8 cellular contexts compared by ENCODE assay signal in the genomic region with DNA sequence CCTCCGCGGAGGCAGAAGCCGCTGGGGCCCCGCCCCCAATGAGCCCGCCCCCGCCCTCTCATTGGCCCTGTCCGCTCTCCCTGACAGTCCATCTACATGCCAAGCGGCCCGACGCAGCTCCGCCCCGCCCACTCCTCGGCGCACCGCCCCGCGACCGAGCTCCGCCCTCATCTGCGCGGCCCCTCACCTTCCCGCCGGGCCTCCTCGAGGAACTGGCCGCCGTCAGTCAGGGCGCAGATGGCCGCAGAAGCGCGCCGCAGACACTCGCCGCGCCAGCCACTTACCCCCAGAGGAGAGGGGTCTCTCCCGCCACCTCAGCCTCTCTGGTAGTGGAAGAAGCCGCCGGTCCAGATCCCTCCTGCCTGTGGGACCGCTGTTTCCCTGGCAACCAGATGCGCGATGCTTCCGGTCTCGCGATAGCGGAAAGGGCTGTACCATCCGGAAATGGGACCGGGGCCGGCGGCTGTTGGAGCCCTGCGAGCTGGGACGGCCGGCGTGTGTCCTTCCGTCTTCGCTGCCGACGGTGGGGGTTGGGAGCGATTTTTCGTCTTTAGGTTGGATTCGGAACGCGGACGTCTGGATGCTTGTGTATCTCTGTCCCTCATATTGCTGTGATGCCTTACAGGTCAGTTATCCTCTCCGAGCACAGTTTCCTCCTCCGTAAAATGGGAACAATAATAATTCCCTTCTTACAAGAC. TPM values are rescaled to one million over a fixed set of nuclear protein-coding genes. Genes with fewer than 3 reads are reported as not detected.
DNase-seq lines count a peak whose midpoint lies in the region; ATAC-seq and TF ChIP-seq lines count a peak whose summit lies in the region.

Gene FSIP1, minus strand, starts transcription at position 401 of the 698 bp plus-strand sequence. CDS start 6,317 bp downstream, outside the sequence.

- H3K27ac Mint-ChIP-seq in chondrocyte (ENCODE audit: unreplicated experiment) = peak within 1 kb of the TSS; percentile 95

- no peak for TF ChIP-seq CTCF in chondrocyte (IDR thresholded peaks at IDR 0.05)

- no peaks in the 10 kb centered on the region for H3K9me3 Mint-ChIP-seq in chondrocyte (ENCODE audit: low read depth)

- ATAC-seq in HG03378 (IDR thresholded peaks at IDR 0.05; ENCODE audit: unreplicated experiment) = peak; percentile 93

- peaks cover 40% of the 10 kb centered on the region for H3K4me1 Mint-ChIP-seq in chondrocyte (ENCODE audit: low read depth)

- peak; percentile 92 for TF ChIP-seq POLR2A in GM19099 (IDR thresholded peaks at IDR 0.05; ENCODE audit: extremely low read depth, insufficient read length, low read depth)

- H3K27me3 Mint-ChIP-seq in chondrocyte (ENCODE audit: low read depth) = no peaks in the 10 kb centered on the region

- no peaks in the 10 kb centered on the region for H3K36me3 Mint-ChIP-seq in chondrocyte (ENCODE audit: low read depth)

- DNase-seq in AML-193 (lab: John Stamatoyannopoulos, UW) = peak; percentile 89 to 90
- DNase-seq in NCI-H446 treated with DMSO at 0.1 percent for 48 hours (lab: John Stamatoyannopoulos, UW) = peak; percentile 83
- peak; percentile 91 for DNase-seq in activated CD4-positive, alpha-beta T cell treated with anti-CD3 and anti-CD28 coated beads for 1 hour
- DNase-seq in chondrocyte (ENCODE audit: low spot score) = peak; percentile 98
- peak; percentile 91 for DNase-seq in kidney glomerular epithelial cell (lab: John Stamatoyannopoulos, UW)
- DNase-seq in stimulated activated CD4-positive, alpha-beta T cell treated with anti-CD3 and anti-CD28 coated beads, Interleukin-15, amount 100 ng/mL, for 48 hours (ENCODE audit: low read depth in 2 of 2) = peak; percentile 93

- peak within 1 kb of the TSS; percentile 93 for H3K4me3 Mint-ChIP-seq in chondrocyte (ENCODE audit: unreplicated experiment)

RNA-seq across cellular contexts. Expression of gene FSIP1, which starts in this region (rescaled TPM):
- 0.40 to 2.9 TPM (median 0.79 TPM) in 3 replicates for total RNA-seq in chondrocyte

Comparison
In these comparisons a context has a peak if more than half of its experiments do, and no peak if none do; other contexts are left out.
1. Peak in every context shown above with its lines: DNase-seq and ATAC-seq.